28 cellular contexts compared by ENCODE assay signal in genomic region chr10:105914432-105914831, GRCh38.
"Had no signal": no experiment of that assay in that cellular context is flagged by ENCODE, and none has a peak within 500 bp of the region (broad histone marks: within the 10 kb centered on the region; RNA-seq: fewer than 3 reads in every experiment).

No MANE protein-coding gene starts in this region.

- H3K36me3 ChIP-seq: stomach, suprapubic skin, thoracic aorta, thyroid gland, tibial artery, tibial nerve, transverse colon, upper lobe of left lung, upper lobe of right lung, uterus, vagina had no signal

- H3K4me3 Mint-ChIP-seq: stimulated activated effector memory CD8-positive, alpha-beta T cell treated with anti-CD3 and anti-CD28 coated beads, Interleukin-12 subunit alpha, Interleukin-12 subunit beta, amount 100 ng/mL, for 72 hours; stimulated activated memory B cell treated with anti-CD40 and anti-IgM and Interleukin-4, amounts not matched to agents 10 μg/mL and 1 μg/mL and 100 μg/mL, for 72 hours; stimulated activated naive B cell treated with anti-CD40 and anti-IgM and Interleukin-4, amounts not matched to agents 10 μg/mL and 1 μg/mL and 100 μg/mL, for 72 hours; stimulated activated naive CD8-positive, alpha-beta T cell treated with anti-CD3 and anti-CD28 coated beads, Interleukin-15, amount 100 ng/mL, for 72 hours; stimulated activated naive CD8-positive, alpha-beta T cell treated with anti-CD3 and anti-CD28 coated beads, Interleukin-15, Interleukin-2, amounts not matched to agents 100 ng/mL and 50 ng/mL, for 24 hours; type B pancreatic cell had no signal

- H3K9me3 ChIP-seq: stomach, suprapubic skin, testis, thoracic aorta, thyroid gland, tibial artery, tibial nerve, transverse colon, upper lobe of left lung, upper lobe of right lung, uterus, vagina had no signal

- H3K27ac Mint-ChIP-seq: stimulated activated effector memory CD8-positive, alpha-beta T cell treated with anti-CD3 and anti-CD28 coated beads, Interleukin-12 subunit alpha, Interleukin-12 subunit beta, amount 100 ng/mL, for 72 hours; stimulated activated memory B cell treated with anti-CD40 and anti-IgM and Interleukin-4, amounts not matched to agents 10 μg/mL and 1 μg/mL and 100 μg/mL, for 72 hours; stimulated activated naive B cell treated with anti-CD40 and anti-IgM and Interleukin-4, amounts not matched to agents 10 μg/mL and 1 μg/mL and 100 μg/mL, for 72 hours; stimulated activated naive CD8-positive, alpha-beta T cell treated with anti-CD3 and anti-CD28 coated beads, Interleukin-15, amount 100 ng/mL, for 72 hours; stimulated activated naive CD8-positive, alpha-beta T cell treated with anti-CD3 and anti-CD28 coated beads, Interleukin-15, Interleukin-2, amounts not matched to agents 100 ng/mL and 50 ng/mL, for 24 hours; type B pancreatic cell had no signal

- H3K9me3 Mint-ChIP-seq: type B pancreatic cell had no signal

- H3K27me3 Mint-ChIP-seq: stimulated activated memory B cell treated with anti-CD40 and anti-IgM and Interleukin-4, amounts not matched to agents 10 μg/mL and 1 μg/mL and 100 μg/mL, for 72 hours; stimulated activated naive B cell treated with anti-CD40 and anti-IgM and Interleukin-4, amounts not matched to agents 10 μg/mL and 1 μg/mL and 100 μg/mL, for 72 hours; stimulated activated naive CD8-positive, alpha-beta T cell treated with anti-CD3 and anti-CD28 coated beads, Interleukin-15, amount 100 ng/mL, for 72 hours; stimulated activated naive CD8-positive, alpha-beta T cell treated with anti-CD3 and anti-CD28 coated beads, Interleukin-15, Interleukin-2, amounts not matched to agents 100 ng/mL and 50 ng/mL, for 24 hours; type B pancreatic cell had no signal

- H3K27ac ChIP-seq: stomach, suprapubic skin, testis, thoracic aorta, thyroid gland, tibial artery, tibial nerve, transverse colon, upper lobe of left lung, upper lobe of right lung, uterus, vagina had no signal

- DNase-seq: stimulated activated CD4-positive, alpha-beta T cell treated with anti-CD3 and anti-CD28 coated beads, Interleukin-2, amount 100 ng/mL, for 48 hours; stimulated activated CD4-positive, alpha-beta T cell treated with anti-CD3 and anti-CD28 coated beads, Interleukin-4, amount 100 ng/mL, for 1 hour; stimulated activated CD4-positive, alpha-beta T cell treated with anti-CD3 and anti-CD28 coated beads, Interleukin-4, amount 100 ng/mL, for 24 hours; stimulated activated CD4-positive, alpha-beta T cell treated with anti-CD3 and anti-CD28 coated beads, Interleukin-4, amount 100 ng/mL, for 4 hours; stimulated activated CD8-positive, alpha-beta memory T cell treated with anti-CD3 and anti-CD28 coated beads, Interleukin-4, amount 100 ng/mL, for 48 hours; stimulated activated naive B cell treated with anti-CD40 and anti-IgM and Interleukin-4, amounts not matched to agents 10 μg/mL and 1 μg/mL and 100 μg/mL, for 72 hours; stimulated activated naive CD4-positive, alpha-beta T cell; stimulated activated naive CD4-positive, alpha-beta T cell treated with Interleukin-2 at 50 U/mL for 16 hours; stimulated activated naive CD8-positive, alpha-beta T cell treated with anti-CD3 and anti-CD28 coated beads, Interleukin-15, amount 100 ng/mL, for 72 hours; stimulated activated naive CD8-positive, alpha-beta T cell treated with anti-CD3 and anti-CD28 coated beads, Interleukin-15, Interleukin-2, amounts not matched to agents 100 U/mL and 50 U/mL, for 24 hours; stomach; substantia nigra; testis; thyroid gland; tibial artery; transverse colon; trophoblast cell; upper lobe of left lung; upper lobe of right lung; uterus had no signal

- H3K4me1 Mint-ChIP-seq: stimulated activated effector memory CD8-positive, alpha-beta T cell treated with anti-CD3 and anti-CD28 coated beads, Interleukin-12 subunit alpha, Interleukin-12 subunit beta, amount 100 ng/mL, for 72 hours; stimulated activated memory B cell treated with anti-CD40 and anti-IgM and Interleukin-4, amounts not matched to agents 10 μg/mL and 1 μg/mL and 100 μg/mL, for 72 hours; stimulated activated naive B cell treated with anti-CD40 and anti-IgM and Interleukin-4, amounts not matched to agents 10 μg/mL and 1 μg/mL and 100 μg/mL, for 72 hours; stimulated activated naive CD8-positive, alpha-beta T cell treated with anti-CD3 and anti-CD28 coated beads, Interleukin-15, amount 100 ng/mL, for 72 hours had no signal

- ATAC-seq: stimulated activated effector memory CD8-positive, alpha-beta T cell treated with anti-CD3 and anti-CD28 coated beads, Interleukin-12 subunit alpha, Interleukin-12 subunit beta, amount 100 ng/mL, for 72 hours; stimulated activated memory B cell treated with anti-CD40 and anti-IgM and Interleukin-4, amounts not matched to agents 10 μg/mL and 1 μg/mL and 100 μg/mL, for 72 hours; stimulated activated naive B cell treated with anti-CD40 and anti-IgM and Interleukin-4, amounts not matched to agents 10 μg/mL and 1 μg/mL and 100 μg/mL, for 72 hours; stimulated activated naive CD8-positive, alpha-beta T cell treated with anti-CD3 and anti-CD28 coated beads, Interleukin-15, amount 100 ng/mL, for 72 hours; stimulated activated naive CD8-positive, alpha-beta T cell treated with anti-CD3 and anti-CD28 coated beads, Interleukin-15, Interleukin-2, amounts not matched to agents 100 U/mL and 50 U/mL, for 24 hours; upper lobe of right lung had no signal

- H3K36me3 Mint-ChIP-seq: stimulated activated effector memory CD8-positive, alpha-beta T cell treated with anti-CD3 and anti-CD28 coated beads, Interleukin-12 subunit alpha, Interleukin-12 subunit beta, amount 100 ng/mL, for 72 hours; stimulated activated memory B cell treated with anti-CD40 and anti-IgM and Interleukin-4, amounts not matched to agents 10 μg/mL and 1 μg/mL and 100 μg/mL, for 72 hours; stimulated activated naive B cell treated with anti-CD40 and anti-IgM and Interleukin-4, amounts not matched to agents 10 μg/mL and 1 μg/mL and 100 μg/mL, for 72 hours; type B pancreatic cell had no signal

- H3K4me3 ChIP-seq: stomach, suprapubic skin, testis, thoracic aorta, thyroid gland, tibial artery, tibial nerve, transverse colon, upper lobe of left lung, upper lobe of right lung, uterus, vagina had no signal

- H3K4me1 ChIP-seq: stomach, suprapubic skin, testis, thyroid gland, tibial artery, tibial nerve, transverse colon, upper lobe of left lung, upper lobe of right lung, uterus, vagina had no signal

- H3K27me3 ChIP-seq: stomach, suprapubic skin, testis, thyroid gland, tibial artery, tibial nerve, transverse colon, upper lobe of left lung, upper lobe of right lung, uterus, vagina had no signal
